In the genomic region with DNA sequence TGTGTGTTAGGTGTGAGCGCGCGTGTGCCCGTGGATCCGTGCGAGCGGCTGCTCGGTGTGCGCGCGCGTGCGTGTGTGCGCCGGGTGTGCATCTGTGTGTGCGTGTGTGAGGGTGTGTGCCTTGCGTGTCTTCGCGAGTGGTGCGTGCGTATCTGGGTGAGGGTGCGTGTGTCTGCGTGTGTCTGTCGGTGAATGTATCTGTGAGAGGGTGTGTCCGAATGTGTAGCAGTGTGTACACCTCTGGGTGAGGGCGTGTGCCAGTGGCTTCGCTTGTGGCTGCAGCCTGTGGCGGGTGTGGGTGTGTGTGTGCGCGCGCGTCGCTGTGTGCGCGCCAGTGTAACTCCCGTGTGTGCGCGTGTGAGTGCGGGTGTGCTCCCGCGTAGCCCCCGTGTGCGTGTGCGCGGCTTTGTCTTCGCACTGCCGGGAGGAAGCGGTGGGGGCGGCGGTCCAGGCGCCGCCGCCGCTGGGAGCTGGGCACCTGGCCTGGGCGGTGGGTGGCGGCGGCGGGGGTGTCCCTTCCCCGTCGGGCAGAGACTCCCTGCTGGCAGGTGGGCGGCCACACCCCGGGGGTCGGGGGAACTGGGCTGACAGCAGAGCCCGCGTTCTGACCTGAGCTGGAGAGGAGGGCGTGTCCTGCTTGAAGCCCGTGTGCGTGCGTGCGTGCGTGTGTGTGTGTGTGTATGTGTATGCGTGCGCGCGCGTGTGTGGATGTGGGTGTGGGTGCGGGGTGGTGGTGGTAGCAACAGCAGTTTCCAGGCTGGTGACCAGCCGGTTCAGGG, we compare ENCODE assay signal across 1 cellular context.
TF ChIP-seq lines count a peak whose summit lies in the region.

No MANE protein-coding gene starts in this region.

TF ChIP-seq in HepG2, 621 proteins besides CTCF, POLR2A, EP300 and RAD21 (continued from another document and continues in another):
- TF ChIP-seq ATAD3A (CRISPR knock-in tag; IDR thresholded peaks at IDR 0.05) (no peak), ZNF878 (CRISPR knock-in tag; IDR thresholded peaks at IDR 0.05) (no peak), BCL6 (CRISPR knock-in tag; IDR thresholded peaks at IDR 0.05) (no peak), EEA1 (CRISPR knock-in tag; IDR thresholded peaks at IDR 0.05; ENCODE audit: borderline replicate concordance) (0 out of 2 replicates have a peak, but pooled peaks have one; percentile 84), RNF2 (conservative IDR thresholded peaks at IDR 0.05; ENCODE audit: low read depth) (0 out of 2 replicates have a peak, but pooled peaks have one; percentile 28), ZKSCAN1 (IDR thresholded peaks at IDR 0.05; ENCODE audit: low read length) (no peak), POLR2G (IDR thresholded peaks at IDR 0.05; ENCODE audit: low read depth, low read length) (no peak), HDAC1 (CRISPR knock-in tag; IDR thresholded peaks at IDR 0.05) (peak; percentile 40; the same call in 1 of the 2 replicates), GPN1 (CRISPR knock-in tag; IDR thresholded peaks at IDR 0.05; ENCODE audit: borderline replicate concordance) (no peak), ELF3 (CRISPR knock-in tag; IDR thresholded peaks at IDR 0.05) (no peak), TAF15 (IDR thresholded peaks at IDR 0.05; ENCODE audit: low read depth, low read length, poor library complexity, severe bottlenecking) (no peak), ZSCAN29 (CRISPR knock-in tag; conservative IDR thresholded peaks at IDR 0.05) (no peak), REXO4 (CRISPR knock-in tag; IDR thresholded peaks at IDR 0.05; ENCODE audit: borderline replicate concordance) (no peak), ZIK1 (CRISPR knock-in tag; IDR thresholded peaks at IDR 0.05; ENCODE audit: borderline replicate concordance, low read depth) (peak; percentile 25; the same call in 1 of the 2 replicates), ZNF547 (CRISPR knock-in tag; IDR thresholded peaks at IDR 0.05) (no peak), ZNF660 (CRISPR knock-in tag; IDR thresholded peaks at IDR 0.05; ENCODE audit: borderline replicate concordance, low read depth) (no peak), JARID2 (CRISPR knock-in tag; IDR thresholded peaks at IDR 0.05; ENCODE audit: insufficient replicate concordance) (no peak), ZNF264 (CRISPR knock-in tag; IDR thresholded peaks at IDR 0.05) (no peak), EED (CRISPR knock-in tag; IDR thresholded peaks at IDR 0.05) (peak; percentile 75; the same call in 1 of the 2 replicates)
- TF ChIP-seq, protein P1, sequence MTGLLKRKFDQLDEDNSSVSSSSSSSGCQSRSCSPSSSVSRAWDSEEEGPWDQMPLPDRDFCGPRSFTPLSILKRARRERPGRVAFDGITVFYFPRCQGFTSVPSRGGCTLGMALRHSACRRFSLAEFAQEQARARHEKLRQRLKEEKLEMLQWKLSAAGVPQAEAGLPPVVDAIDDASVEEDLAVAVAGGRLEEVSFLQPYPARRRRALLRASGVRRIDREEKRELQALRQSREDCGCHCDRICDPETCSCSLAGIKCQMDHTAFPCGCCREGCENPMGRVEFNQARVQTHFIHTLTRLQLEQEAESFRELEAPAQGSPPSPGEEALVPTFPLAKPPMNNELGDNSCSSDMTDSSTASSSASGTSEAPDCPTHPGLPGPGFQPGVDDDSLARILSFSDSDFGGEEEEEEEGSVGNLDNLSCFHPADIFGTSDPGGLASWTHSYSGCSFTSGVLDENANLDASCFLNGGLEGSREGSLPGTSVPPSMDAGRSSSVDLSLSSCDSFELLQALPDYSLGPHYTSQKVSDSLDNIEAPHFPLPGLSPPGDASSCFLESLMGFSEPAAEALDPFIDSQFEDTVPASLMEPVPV (CRISPR knock-in tag; IDR thresholded peaks at IDR 0.05), result no peak
- TF ChIP-seq, protein P2, sequence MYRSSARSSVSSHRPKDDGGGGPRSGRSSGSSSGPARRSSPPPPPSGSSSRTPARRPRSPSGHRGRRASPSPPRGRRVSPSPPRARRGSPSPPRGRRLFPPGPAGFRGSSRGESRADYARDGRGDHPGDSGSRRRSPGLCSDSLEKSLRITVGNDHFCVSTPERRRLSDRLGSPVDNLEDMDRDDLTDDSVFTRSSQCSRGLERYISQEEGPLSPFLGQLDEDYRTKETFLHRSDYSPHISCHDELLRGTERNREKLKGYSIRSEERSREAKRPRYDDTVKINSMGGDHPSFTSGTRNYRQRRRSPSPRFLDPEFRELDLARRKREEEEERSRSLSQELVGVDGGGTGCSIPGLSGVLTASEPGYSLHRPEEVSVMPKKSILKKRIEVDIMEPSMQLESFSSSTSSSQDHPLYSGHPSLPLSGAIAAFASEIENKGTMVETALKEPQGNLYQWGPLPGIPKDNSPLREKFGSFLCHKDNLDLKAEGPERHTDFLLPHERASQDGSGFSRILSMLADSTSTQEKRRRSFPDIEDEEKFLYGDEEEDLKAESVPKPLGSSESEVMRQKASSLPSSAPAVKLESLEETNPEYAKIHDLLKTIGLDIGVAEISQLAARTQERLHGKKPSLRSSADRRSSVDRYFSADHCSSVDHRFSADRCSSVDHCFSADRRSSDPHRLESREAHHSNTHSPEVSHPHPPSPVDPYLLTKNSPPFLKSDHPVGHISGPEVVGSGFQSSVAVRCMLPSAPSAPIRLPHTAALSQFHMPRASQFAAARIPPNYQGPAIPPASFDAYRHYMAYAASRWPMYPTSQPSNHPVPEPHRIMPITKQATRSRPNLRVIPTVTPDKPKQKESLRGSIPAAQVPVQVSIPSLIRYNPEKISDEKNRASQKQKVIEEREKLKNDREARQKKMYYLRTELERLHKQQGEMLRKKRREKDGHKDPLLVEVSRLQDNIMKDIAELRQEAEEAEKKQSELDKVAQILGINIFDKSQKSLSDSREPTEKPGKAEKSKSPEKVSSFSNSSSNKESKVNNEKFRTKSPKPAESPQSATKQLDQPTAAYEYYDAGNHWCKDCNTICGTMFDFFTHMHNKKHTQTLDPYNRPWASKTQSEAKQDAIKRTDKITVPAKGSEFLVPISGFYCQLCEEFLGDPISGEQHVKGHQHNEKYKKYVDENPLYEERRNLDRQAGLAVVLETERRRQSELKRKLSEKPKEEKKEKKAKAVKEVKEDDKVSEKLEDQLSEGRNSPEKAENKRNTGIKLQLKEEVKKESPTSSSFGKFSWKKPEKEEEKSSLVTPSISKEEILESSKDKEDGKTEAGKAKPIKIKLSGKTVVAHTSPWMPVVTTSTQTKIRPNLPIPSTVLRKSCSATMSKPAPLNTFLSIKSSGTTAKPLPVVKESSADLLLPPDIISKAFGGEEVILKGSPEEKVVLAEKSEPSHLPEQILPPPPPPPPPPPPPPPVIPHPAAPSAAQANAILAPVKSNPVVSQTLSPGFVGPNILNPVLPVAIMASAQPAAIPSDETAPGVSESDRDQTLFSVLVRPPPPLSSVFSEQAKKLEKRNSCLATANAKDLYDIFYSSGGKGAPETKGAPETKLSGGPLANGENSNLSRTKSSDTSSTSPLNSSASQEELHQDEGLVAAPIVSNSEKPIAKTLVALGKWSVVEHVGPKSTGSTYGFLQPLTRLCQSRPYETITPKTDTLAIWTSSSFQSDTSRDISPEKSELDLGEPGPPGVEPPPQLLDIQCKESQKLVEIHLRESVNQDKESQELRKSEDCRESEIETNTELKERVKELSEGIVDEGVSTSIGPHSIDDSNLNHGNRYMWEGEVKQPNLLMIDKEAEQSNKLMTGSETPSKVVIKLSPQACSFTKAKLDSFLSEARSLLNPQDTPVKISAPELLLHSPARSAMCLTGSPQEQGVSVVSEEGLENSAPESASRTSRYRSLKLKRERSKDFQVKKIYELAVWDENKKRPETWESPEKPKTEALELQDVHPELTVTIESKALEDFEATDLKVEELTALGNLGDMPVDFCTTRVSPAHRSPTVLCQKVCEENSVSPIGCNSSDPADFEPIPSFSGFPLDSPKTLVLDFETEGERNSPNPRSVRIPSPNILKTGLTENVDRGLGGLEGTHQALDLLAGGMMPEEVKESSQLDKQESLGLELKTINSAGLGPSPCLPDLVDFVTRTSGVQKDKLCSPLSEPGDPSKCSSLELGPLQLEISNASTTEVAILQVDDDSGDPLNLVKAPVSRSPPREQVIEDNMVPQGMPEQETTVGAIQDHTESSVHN (CRISPR knock-in tag; IDR thresholded peaks at IDR 0.05), result 0 out of 2 replicates have a peak, but pooled peaks have one; percentile 51
- TF ChIP-seq, protein P3, sequence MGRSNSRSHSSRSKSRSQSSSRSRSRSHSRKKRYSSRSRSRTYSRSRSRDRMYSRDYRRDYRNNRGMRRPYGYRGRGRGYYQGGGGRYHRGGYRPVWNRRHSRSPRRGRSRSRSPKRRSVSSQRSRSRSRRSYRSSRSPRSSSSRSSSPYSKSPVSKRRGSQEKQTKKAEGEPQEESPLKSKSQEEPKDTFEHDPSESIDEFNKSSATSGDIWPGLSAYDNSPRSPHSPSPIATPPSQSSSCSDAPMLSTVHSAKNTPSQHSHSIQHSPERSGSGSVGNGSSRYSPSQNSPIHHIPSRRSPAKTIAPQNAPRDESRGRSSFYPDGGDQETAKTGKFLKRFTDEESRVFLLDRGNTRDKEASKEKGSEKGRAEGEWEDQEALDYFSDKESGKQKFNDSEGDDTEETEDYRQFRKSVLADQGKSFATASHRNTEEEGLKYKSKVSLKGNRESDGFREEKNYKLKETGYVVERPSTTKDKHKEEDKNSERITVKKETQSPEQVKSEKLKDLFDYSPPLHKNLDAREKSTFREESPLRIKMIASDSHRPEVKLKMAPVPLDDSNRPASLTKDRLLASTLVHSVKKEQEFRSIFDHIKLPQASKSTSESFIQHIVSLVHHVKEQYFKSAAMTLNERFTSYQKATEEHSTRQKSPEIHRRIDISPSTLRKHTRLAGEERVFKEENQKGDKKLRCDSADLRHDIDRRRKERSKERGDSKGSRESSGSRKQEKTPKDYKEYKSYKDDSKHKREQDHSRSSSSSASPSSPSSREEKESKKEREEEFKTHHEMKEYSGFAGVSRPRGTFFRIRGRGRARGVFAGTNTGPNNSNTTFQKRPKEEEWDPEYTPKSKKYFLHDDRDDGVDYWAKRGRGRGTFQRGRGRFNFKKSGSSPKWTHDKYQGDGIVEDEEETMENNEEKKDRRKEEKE (IDR thresholded peaks at IDR 0.05), result no peak
- TF ChIP-seq, protein P4, sequence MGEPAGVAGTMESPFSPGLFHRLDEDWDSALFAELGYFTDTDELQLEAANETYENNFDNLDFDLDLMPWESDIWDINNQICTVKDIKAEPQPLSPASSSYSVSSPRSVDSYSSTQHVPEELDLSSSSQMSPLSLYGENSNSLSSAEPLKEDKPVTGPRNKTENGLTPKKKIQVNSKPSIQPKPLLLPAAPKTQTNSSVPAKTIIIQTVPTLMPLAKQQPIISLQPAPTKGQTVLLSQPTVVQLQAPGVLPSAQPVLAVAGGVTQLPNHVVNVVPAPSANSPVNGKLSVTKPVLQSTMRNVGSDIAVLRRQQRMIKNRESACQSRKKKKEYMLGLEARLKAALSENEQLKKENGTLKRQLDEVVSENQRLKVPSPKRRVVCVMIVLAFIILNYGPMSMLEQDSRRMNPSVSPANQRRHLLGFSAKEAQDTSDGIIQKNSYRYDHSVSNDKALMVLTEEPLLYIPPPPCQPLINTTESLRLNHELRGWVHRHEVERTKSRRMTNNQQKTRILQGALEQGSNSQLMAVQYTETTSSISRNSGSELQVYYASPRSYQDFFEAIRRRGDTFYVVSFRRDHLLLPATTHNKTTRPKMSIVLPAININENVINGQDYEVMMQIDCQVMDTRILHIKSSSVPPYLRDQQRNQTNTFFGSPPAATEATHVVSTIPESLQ (CRISPR knock-in tag; conservative IDR thresholded peaks at IDR 0.05), result no peak
- TF ChIP-seq, protein P5, sequence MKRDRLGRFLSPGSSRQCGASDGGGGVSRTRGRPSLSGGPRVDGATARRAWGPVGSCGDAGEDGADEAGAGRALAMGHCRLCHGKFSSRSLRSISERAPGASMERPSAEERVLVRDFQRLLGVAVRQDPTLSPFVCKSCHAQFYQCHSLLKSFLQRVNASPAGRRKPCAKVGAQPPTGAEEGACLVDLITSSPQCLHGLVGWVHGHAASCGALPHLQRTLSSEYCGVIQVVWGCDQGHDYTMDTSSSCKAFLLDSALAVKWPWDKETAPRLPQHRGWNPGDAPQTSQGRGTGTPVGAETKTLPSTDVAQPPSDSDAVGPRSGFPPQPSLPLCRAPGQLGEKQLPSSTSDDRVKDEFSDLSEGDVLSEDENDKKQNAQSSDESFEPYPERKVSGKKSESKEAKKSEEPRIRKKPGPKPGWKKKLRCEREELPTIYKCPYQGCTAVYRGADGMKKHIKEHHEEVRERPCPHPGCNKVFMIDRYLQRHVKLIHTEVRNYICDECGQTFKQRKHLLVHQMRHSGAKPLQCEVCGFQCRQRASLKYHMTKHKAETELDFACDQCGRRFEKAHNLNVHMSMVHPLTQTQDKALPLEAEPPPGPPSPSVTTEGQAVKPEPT (CRISPR knock-in tag; IDR thresholded peaks at IDR 0.05; ENCODE audit: low read depth), result no peak
- TF ChIP-seq, protein P6, sequence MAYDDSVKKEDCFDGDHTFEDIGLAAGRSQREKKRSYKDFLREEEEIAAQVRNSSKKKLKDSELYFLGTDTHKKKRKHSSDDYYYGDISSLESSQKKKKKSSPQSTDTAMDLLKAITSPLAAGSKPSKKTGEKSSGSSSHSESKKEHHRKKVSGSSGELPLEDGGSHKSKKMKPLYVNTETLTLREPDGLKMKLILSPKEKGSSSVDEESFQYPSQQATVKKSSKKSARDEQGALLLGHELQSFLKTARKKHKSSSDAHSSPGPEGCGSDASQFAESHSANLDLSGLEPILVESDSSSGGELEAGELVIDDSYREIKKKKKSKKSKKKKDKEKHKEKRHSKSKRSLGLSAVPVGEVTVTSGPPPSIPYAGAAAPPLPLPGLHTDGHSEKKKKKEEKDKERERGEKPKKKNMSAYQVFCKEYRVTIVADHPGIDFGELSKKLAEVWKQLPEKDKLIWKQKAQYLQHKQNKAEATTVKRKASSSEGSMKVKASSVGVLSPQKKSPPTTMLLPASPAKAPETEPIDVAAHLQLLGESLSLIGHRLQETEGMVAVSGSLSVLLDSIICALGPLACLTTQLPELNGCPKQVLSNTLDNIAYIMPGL (CRISPR knock-in tag; IDR thresholded peaks at IDR 0.05; ENCODE audit: borderline replicate concordance in 1 of 2, low read depth in 1 of 2), result no peak; a peak in 1 of 4 replicates
- TF ChIP-seq, protein P7, sequence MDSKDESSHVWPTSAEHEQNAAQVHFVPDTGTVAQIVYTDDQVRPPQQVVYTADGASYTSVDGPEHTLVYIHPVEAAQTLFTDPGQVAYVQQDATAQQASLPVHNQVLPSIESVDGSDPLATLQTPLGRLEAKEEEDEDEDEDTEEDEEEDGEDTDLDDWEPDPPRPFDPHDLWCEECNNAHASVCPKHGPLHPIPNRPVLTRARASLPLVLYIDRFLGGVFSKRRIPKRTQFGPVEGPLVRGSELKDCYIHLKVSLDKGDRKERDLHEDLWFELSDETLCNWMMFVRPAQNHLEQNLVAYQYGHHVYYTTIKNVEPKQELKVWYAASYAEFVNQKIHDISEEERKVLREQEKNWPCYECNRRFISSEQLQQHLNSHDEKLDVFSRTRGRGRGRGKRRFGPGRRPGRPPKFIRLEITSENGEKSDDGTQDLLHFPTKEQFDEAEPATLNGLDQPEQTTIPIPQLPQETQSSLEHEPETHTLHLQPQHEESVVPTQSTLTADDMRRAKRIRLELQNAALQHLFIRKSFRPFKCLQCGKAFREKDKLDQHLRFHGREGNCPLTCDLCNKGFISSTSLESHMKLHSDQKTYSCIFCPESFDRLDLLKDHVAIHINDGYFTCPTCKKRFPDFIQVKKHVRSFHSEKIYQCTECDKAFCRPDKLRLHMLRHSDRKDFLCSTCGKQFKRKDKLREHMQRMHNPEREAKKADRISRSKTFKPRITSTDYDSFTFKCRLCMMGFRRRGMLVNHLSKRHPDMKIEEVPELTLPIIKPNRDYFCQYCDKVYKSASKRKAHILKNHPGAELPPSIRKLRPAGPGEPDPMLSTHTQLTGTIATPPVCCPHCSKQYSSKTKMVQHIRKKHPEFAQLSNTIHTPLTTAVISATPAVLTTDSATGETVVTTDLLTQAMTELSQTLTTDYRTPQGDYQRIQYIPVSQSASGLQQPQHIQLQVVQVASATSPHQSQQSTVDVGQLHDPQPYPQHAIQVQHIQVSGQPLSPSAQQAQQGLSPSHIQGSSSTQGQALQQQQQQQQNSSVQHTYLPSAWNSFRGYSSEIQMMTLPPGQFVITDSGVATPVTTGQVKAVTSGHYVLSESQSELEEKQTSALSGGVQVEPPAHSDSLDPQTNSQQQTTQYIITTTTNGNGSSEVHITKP (CRISPR knock-in tag; IDR thresholded peaks at IDR 0.05; ENCODE audit: low read depth), result no peak
